Comparison of ENCODE assay signal across 37 cellular contexts in the genomic region with DNA sequence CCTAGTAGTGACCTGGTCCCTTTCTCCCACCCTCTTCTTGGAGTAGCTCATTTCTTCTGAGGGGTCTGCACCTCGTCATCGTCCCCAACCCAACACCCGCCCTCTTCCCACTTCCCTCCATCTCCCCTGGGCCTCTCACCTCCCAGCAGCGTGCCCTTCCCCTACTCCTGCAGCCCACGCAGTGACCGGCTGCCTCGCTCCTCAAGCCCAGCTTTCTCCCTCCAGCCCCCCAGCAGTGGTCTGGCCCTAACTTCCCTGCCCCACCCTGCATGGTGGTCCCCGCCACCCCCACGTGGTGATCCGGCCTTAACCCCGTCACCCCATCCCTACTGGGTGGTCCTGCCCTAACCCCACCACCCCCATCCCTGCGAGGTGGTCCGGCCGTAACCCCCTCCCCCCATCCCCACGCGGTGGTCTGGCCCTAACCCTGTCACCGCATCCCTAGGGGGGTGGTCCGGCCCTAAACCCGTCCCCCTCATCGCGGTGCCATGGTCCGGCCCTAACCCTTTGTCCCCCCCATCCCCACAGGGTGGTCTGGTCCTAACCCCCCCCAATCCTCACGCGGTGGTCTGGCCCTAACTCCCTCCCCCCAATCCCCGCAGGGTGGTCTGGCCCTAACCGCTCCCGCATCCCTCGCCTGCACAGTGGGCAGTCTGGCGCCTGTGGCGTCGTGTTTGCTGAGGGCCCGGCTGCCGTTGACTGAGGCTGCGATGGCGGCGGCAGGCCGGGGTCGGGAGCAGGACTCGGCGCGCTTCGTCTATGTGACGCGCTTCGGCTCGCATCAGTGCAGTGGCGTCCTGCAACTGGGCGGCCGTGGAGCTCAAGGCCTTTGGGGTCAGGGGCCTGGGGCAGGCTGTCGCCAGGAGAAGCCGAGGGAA. TPM values are rescaled to one million over a fixed set of nuclear protein-coding genes. Genes with fewer than 3 reads are reported as not detected.
"Had no signal": no experiment of that assay in that cellular context is flagged by ENCODE, and none has a peak within 500 bp of the region (broad histone marks: within the 10 kb centered on the region; RNA-seq: fewer than 3 reads in every experiment).

A gene with protein sequence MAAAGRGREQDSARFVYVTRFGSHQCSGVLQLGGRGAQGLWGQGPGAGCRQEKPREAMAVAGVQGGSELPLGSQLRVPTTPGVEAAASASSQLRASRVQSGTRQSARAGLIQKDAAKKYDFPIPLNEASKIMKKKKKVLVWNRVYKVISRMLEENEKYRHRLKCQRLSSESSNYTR (plus strand): TSS at position 617 of the 878 bp plus-strand sequence. CDS start 94 bp downstream, at position 711.

- H3K4me2 ChIP-seq: PC-9 had no signal

- H3K27me3 ChIP-seq: ascending aorta, cardiac muscle cell had no signal

- H3K4me1 ChIP-seq: ascending aorta had no signal

- DNase-seq: activated B cell treated with CpG ODN at 0.5 μM for 24 hours; activated CD4-positive, alpha-beta T cell treated with anti-CD3 and anti-CD28 coated beads for 4 hours; activated CD4-positive, alpha-beta T cell treated with anti-CD3 and anti-CD28 coated beads, Interleukin-2, amount 50 U/mL, for 4 hours; activated CD4-positive, CD25-positive, alpha-beta regulatory T cell treated with anti-CD3 and anti-CD28 coated beads, Interleukin-2, amount 50 U/mL, for 72 hours; activated CD8-positive, alpha-beta T cell treated with anti-CD3 and anti-CD28 coated beads for 36 hours; activated effector memory CD4-positive, alpha-beta T cell treated with anti-CD3 and anti-CD28 coated beads, Interleukin-2, amount 50 U/mL, for 16 hours; activated naive CD4-positive, alpha-beta T cell; activated naive CD4-positive, alpha-beta T cell treated with anti-CD3 and anti-CD28 coated beads, Interleukin-2, amount 50 U/mL, for 16 hours; activated naive CD8-positive, alpha-beta T cell treated with anti-CD3 and anti-CD28 coated beads for 36 hours; activated T-cell treated with anti-CD3 and anti-CD28 coated beads, Interleukin-2, amount 50 U/mL, for 1 hour; activated T-cell treated with anti-CD3 and anti-CD28 coated beads, Interleukin-2, amount 50 U/mL, for 72 hours; amniotic stem cell; Kasumi-1; KG1; MM.1S; MV-4-11; NCI-H1092; NCI-H1436 treated with DMSO at 0.1 percent for 48 hours; NCI-H1694 treated with DMSO at 0.1 percent for 48 hours; NCI-H2029; NCI-H345; NCI-H524 treated with DMSO at 0.1 percent for 48 hours; NK-92 treated with Interleukin-12 subunit alpha and Interleukin-12 subunit beta, amount 100 ng/mL, for 24 hours; PC-9; Right ventricle myocardium superior; SW 1271; T-helper 1 cell; T-helper 2 cell; T-helper 9 cell had no signal

- H3K36me3 ChIP-seq: ascending aorta, cardiac muscle cell had no signal

- H3K27ac ChIP-seq: ascending aorta, cardiac muscle cell, PC-9, RWPE1, VCaP had no signal

- FAIRE-seq: RCC 7860 had no signal

- H3K4me3 ChIP-seq: ascending aorta, cardiac muscle cell, PC-9 had no signal

- ATAC-seq: activated CD8-positive, alpha-beta T cell treated with anti-CD3 and anti-CD28 coated beads for 36 hours; activated T-cell treated with anti-CD3 and anti-CD28 coated beads, Interleukin-2, amount 50 U/mL, for 72 hours; activated T-helper 17 cell treated with anti-CD3 and anti-CD28 coated beads, Interleukin-2, amount 50 U/mL, for 72 hours had no signal

- H2AFZ ChIP-seq: PC-9 had no signal

RNA-seq across cellular contexts. Expression of the gene that starts here (rescaled TPM):
- total RNA-seq: activated B cell treated with CpG ODN at 0.5 μM for 24 hours; activated CD8-positive, alpha-beta memory T cell treated with anti-CD3 and anti-CD28 coated beads for 36 hours; activated CD8-positive, alpha-beta T cell treated with anti-CD3 and anti-CD28 coated beads for 36 hours; activated naive CD8-positive, alpha-beta T cell treated with anti-CD3 and anti-CD28 coated beads for 36 hours; activated T-cell treated with anti-CD3 and anti-CD28 coated beads, Interleukin-2, amount 50 U/mL, for 72 hours; activated T-helper 17 cell treated with anti-CD3 and anti-CD28 coated beads, Interleukin-2, amount 50 U/mL, for 72 hours; ascending aorta; NCI-H460; PC-9; Right ventricle myocardium superior had no signal
- polyA plus RNA-seq: cardiac muscle cell had no signal
